1 cellular context compared by ENCODE assay signal in genomic region chr17:37488009-37488604, GRCh38.
TF ChIP-seq lines count a peak whose summit lies in the region.

No MANE protein-coding gene starts in this region.

TF ChIP-seq in HepG2, 621 proteins besides CTCF, POLR2A, EP300 and RAD21 (continued from another document and continues in another):
- TF ChIP-seq ZNF646 (CRISPR knock-in tag; IDR thresholded peaks at IDR 0.05) (peak; percentile 48; the same call in 1 of the 2 replicates), IRX3 (CRISPR knock-in tag; IDR thresholded peaks at IDR 0.05; ENCODE audit: borderline replicate concordance, low read depth) (no peak), ZNF207 (IDR thresholded peaks at IDR 0.05; ENCODE audit: borderline replicate concordance) (no peak), ZBTB7B (CRISPR knock-in tag; IDR thresholded peaks at IDR 0.05) (peak; percentile 22), ZNF256 (CRISPR knock-in tag; conservative IDR thresholded peaks at IDR 0.05) (no peak), RFXAP (CRISPR knock-in tag; IDR thresholded peaks at IDR 0.05; ENCODE audit: borderline replicate concordance) (no peak), ZNF383 (CRISPR knock-in tag; IDR thresholded peaks at IDR 0.05; ENCODE audit: borderline replicate concordance) (no peak), ZNF570 (CRISPR knock-in tag; IDR thresholded peaks at IDR 0.05; ENCODE audit: borderline replicate concordance) (no peak), GTF3A (CRISPR knock-in tag; conservative IDR thresholded peaks at IDR 0.05) (no peak), ZNF552 (CRISPR knock-in tag; IDR thresholded peaks at IDR 0.05; ENCODE audit: borderline replicate concordance) (no peak), HOXD1 (CRISPR knock-in tag; IDR thresholded peaks at IDR 0.05) (no peak), ZNF674 (CRISPR knock-in tag; IDR thresholded peaks at IDR 0.05; ENCODE audit: low read depth) (no peak), ZNF10 (CRISPR knock-in tag; IDR thresholded peaks at IDR 0.05; ENCODE audit: borderline replicate concordance, low read depth) (no peak), ZNF460 (CRISPR knock-in tag; IDR thresholded peaks at IDR 0.05; ENCODE audit: borderline replicate concordance) (no peak), PCBP2 (optimal IDR thresholded peaks at IDR 0.05; ENCODE audit: low read depth, low read length, poor library complexity, severe bottlenecking) (no peak), NR1H2 (CRISPR knock-in tag; IDR thresholded peaks at IDR 0.05; ENCODE audit: borderline replicate concordance, low read depth) (no peak), ZBTB37 (CRISPR knock-in tag; IDR thresholded peaks at IDR 0.05) (no peak), ZNF772 (CRISPR knock-in tag; IDR thresholded peaks at IDR 0.05) (no peak), TFDP2 (CRISPR knock-in tag; IDR thresholded peaks at IDR 0.05) (no peak), KMT2B (CRISPR knock-in tag; IDR thresholded peaks at IDR 0.05) (no peak; the same call in 1 of the 2 replicates), TAF15 (IDR thresholded peaks at IDR 0.05; ENCODE audit: low read depth, low read length, poor library complexity, severe bottlenecking) (no peak), TARDBP (CRISPR knock-in tag; IDR thresholded peaks at IDR 0.05) (peak; percentile 75), ZNF329 (CRISPR knock-in tag; IDR thresholded peaks at IDR 0.05; ENCODE audit: low read depth) (no peak), ZNF224 (CRISPR knock-in tag; IDR thresholded peaks at IDR 0.05) (no peak), SP2 (CRISPR knock-in tag; IDR thresholded peaks at IDR 0.05) (no peak), ZNF441 (CRISPR knock-in tag; IDR thresholded peaks at IDR 0.05; ENCODE audit: borderline replicate concordance) (no peak), CENPT (CRISPR knock-in tag; IDR thresholded peaks at IDR 0.05; ENCODE audit: low read depth) (no peak), TMF1 (CRISPR knock-in tag; IDR thresholded peaks at IDR 0.05; ENCODE audit: low read depth) (no peak), RXRB (CRISPR knock-in tag; IDR thresholded peaks at IDR 0.05; ENCODE audit: borderline replicate concordance) (peak; percentile 76), ZNF280B (CRISPR knock-in tag; IDR thresholded peaks at IDR 0.05; ENCODE audit: borderline replicate concordance) (no peak), ZNF17 (CRISPR knock-in tag; IDR thresholded peaks at IDR 0.05) (no peak), ELF4 (CRISPR knock-in tag; IDR thresholded peaks at IDR 0.05; ENCODE audit: borderline replicate concordance) (no peak), IKZF1 (IDR thresholded peaks at IDR 0.05) (no peak), JUND (CRISPR knock-in tag; IDR thresholded peaks at IDR 0.05) (peak; percentile 88), SP140L (CRISPR knock-in tag; IDR thresholded peaks at IDR 0.05; ENCODE audit: borderline replicate concordance) (peak; percentile 11; the same call in 1 of the 2 replicates), ZNF446 (CRISPR knock-in tag; IDR thresholded peaks at IDR 0.05) (no peak), FIP1L1 (IDR thresholded peaks at IDR 0.05; ENCODE audit: borderline replicate concordance, insufficient read depth, low read depth, low read length) (no peak), ZNF564 (CRISPR knock-in tag; IDR thresholded peaks at IDR 0.05) (no peak), ZNF343 (CRISPR knock-in tag; IDR thresholded peaks at IDR 0.05) (no peak), HMG20A (CRISPR knock-in tag; IDR thresholded peaks at IDR 0.05; ENCODE audit: borderline replicate concordance) (peak; percentile 81; the same call in 1 of the 2 replicates), ZNF503 (CRISPR knock-in tag; IDR thresholded peaks at IDR 0.05) (no peak), ASH2L (IDR thresholded peaks at IDR 0.05; ENCODE audit: insufficient read length, low read depth, low read length) (no peak), ZNF382 (CRISPR knock-in tag; IDR thresholded peaks at IDR 0.05; ENCODE audit: borderline replicate concordance) (no peak), DNMT1 (CRISPR knock-in tag; IDR thresholded peaks at IDR 0.05) (no peak), U2AF2 (IDR thresholded peaks at IDR 0.05; ENCODE audit: low read depth, low read length) (no peak), SIX1 (CRISPR knock-in tag; IDR thresholded peaks at IDR 0.05; ENCODE audit: borderline replicate concordance) (no peak), ZBTB7A (CRISPR knock-in tag; IDR thresholded peaks at IDR 0.05) (no peak), EED (CRISPR knock-in tag; IDR thresholded peaks at IDR 0.05) (no peak), CERS6 (CRISPR knock-in tag; IDR thresholded peaks at IDR 0.05) (no peak), ZNF510 (CRISPR knock-in tag; IDR thresholded peaks at IDR 0.05; ENCODE audit: low read depth) (no peak), ZNF251 (CRISPR knock-in tag; IDR thresholded peaks at IDR 0.05) (no peak), FOXM1 (CRISPR knock-in tag; IDR thresholded peaks at IDR 0.05) (no peak), ZNF569 (CRISPR knock-in tag; IDR thresholded peaks at IDR 0.05; ENCODE audit: borderline replicate concordance) (no peak), ZNF580 (CRISPR knock-in tag; IDR thresholded peaks at IDR 0.05; ENCODE audit: borderline replicate concordance, low read depth) (no peak), ZNF616 (CRISPR knock-in tag; IDR thresholded peaks at IDR 0.05; ENCODE audit: low read depth) (no peak), NR2F1 (CRISPR knock-in tag; IDR thresholded peaks at IDR 0.05) (no peak), ZHX1 (CRISPR knock-in tag; IDR thresholded peaks at IDR 0.05; ENCODE audit: low read depth) (0 out of 2 replicates have a peak, but pooled peaks have one; percentile 29)
